8 cellular contexts compared by ENCODE assay signal in the genomic region with DNA sequence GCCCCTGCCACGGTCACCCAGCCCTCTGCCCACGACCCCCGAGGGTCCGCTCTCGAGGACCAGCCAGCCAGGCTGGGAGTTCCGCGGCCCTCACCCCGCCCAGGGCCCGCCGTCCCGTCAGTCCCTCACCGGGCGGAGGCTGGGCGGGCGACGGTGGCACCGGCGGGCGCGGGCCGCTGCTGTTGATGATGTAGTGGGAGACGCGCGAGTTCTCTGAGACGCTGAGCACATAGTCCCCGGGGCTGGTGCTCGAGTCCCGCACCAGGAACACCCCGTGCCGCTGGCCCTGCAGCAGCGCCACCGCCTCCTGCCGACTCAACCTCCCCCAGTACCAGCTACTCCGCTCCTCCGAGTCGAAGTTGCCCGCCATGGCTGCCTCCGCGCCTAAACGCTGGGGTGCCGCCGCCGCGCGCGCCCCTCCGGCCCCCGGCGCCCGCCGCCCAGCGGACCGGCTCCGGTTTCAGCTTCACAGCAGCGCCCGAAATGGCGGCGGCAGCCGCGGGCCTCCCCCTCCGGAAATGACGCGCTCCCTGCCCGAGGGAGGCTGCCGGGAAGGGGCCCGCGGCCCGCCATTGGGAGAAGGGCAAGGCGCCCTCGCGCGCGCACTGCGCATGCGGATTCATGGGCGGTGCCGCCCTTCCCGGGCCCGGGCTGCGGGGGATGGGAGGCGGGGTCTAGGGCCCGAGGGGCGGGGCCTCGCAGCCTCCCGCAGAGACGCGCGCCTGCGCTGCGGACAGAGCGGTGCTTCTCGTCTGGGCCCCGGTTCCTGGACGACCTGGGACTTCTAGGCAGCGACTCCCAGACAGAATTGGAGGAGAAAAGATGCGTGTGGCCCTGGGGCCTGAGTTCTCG. TPM values are rescaled to one million over a fixed set of nuclear protein-coding genes. Genes with fewer than 3 reads are reported as not detected.
DNase-seq lines count a peak whose midpoint lies in the region; ATAC-seq and TF ChIP-seq lines count a peak whose summit lies in the region.

A gene (minus strand): TSS at position 485 of the 852 bp plus-strand sequence. CDS start 115 bp downstream, at position 370.

- peak within 1 kb of the TSS; percentile 86 to 99 (median 94) for H3K4me3 Mint-ChIP-seq in IgD-negative memory B cell

- ATAC-seq in GM21528 (IDR thresholded peaks at IDR 0.05; ENCODE audit: low FRiP score, unreplicated experiment) (peak; percentile 75), mucosa of descending colon (peak; percentile 90)

- H3K4me3 ChIP-seq in mucosa of descending colon: peak within 1 kb of the TSS; percentile 79

- peak within 1 kb of the TSS; percentile 93 to 95 (median 95) for H3K27ac Mint-ChIP-seq in IgD-negative memory B cell

- peaks cover 32% of the 10 kb centered on the region for H3K4me1 ChIP-seq in mucosa of descending colon (ENCODE audit: low read depth)

- H3K9me3 ChIP-seq in mucosa of descending colon: no peaks in the 10 kb centered on the region

- intact Hi-C loops in mucosa of descending colon (cut with DNase I, micrococcal nuclease): no loop called here

- no peaks in the 10 kb centered on the region for H3K9me3 Mint-ChIP-seq in IgD-negative memory B cell

- DNase-seq in DMS 273 treated with DMSO at 0.1 percent for 48 hours (lab: John Stamatoyannopoulos, UW): peak; percentile 69
- peak; percentile 95 for DNase-seq in OCI-M1 (lab: John Stamatoyannopoulos, UW)
- DNase-seq in activated T-cell treated with anti-CD3 and anti-CD28 coated beads for 48 hours (ENCODE audit: low read depth): peak; percentile 100
- DNase-seq in epithelial cell of prostate (ENCODE audit: low read depth, low spot score): peak; percentile 53
- peak; percentile 96 to 99 (median 98) for DNase-seq in mucosa of descending colon
- DNase-seq in stimulated activated CD8-positive, alpha-beta memory T cell treated with anti-CD3 and anti-CD28 coated beads, Interleukin-4, amount 100 ng/mL, for 1 hour (ENCODE audit: low read depth in 2 of 2, low spot score in 1 of 2): peak; percentile 94 to 98

- no peaks in the 10 kb centered on the region for H3K36me3 ChIP-seq in mucosa of descending colon (ENCODE audit: low read depth)

- peaks cover 4% of the 10 kb centered on the region for H3K27me3 Mint-ChIP-seq in IgD-negative memory B cell

- peaks cover 27 to 34% (median 30%) of the 10 kb centered on the region in 3 donors for H3K4me1 Mint-ChIP-seq in IgD-negative memory B cell

- H3K36me3 Mint-ChIP-seq in IgD-negative memory B cell: no peaks in the 10 kb centered on the region

- no peak for TF ChIP-seq CTCF in mucosa of descending colon (IDR thresholded peaks at IDR 0.05)

- H3K27ac ChIP-seq in epithelial cell of prostate: peak within 1 kb of the TSS; percentile 89

RNA-seq across cellular contexts. Expression of the gene that starts here (rescaled TPM):
- 28.3 TPM for polyA plus RNA-seq in IgD-negative memory B cell
- total RNA-seq in mucosa of descending colon: 10 to 100 TPM; 73.9 to 85.3 (median 74.0) TPM

Comparison
In these comparisons a context has a peak if more than half of its experiments do, and no peak if none do; other contexts are left out.
1. Peak in every context shown above with its lines: DNase-seq, ATAC-seq, H3K4me3 ChIP-seq and H3K27ac ChIP-seq.